In the genomic region with DNA sequence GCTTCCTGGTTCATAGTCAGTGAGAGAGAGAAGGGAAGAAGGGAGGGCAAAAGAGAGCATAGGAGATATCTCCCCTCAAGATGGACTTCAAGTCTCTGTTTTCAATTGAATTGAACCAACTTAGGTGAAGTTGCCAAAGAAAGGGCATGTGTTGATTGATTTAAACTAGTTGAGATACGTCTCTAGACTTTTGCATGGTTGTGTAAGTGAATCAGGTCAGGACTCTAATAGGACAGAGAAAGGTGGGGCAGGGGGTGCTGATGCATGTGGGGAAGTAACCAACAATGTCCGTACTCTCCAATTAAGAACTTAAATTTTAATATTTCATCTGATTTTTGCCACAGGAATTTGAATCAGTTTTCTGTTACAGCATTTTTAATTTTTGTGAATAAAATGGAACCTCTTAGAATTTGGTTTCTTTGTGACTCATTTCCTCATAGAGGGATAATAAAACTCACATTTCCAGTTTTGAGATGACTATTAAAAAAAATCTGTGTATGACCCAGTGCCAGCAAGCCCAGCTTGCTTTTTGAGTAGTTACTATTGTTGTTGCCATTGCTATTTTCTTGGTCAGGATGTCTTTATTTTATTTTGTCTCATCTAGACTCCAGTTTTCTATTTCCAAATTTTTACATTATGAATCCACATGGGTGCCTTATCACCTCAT, we compare ENCODE assay signal across 1 cellular context.
TF ChIP-seq lines count a peak whose summit lies in the region.

No MANE protein-coding gene starts in this region.

TF ChIP-seq in SK-N-SH treated with all-trans-retinoic acid at 6 μM for 48 hours, 23 proteins besides CTCF, POLR2A, EP300 and RAD21 (continued from another document):
- no peak for TF ChIP-seq PPARA (CRISPR knock-in tag; IDR thresholded peaks at IDR 0.05; ENCODE audit: borderline replicate concordance)
- no peak for TF ChIP-seq RARB (CRISPR knock-in tag; IDR thresholded peaks at IDR 0.05)
- TF ChIP-seq ZNF565 (CRISPR knock-in tag; conservative IDR thresholded peaks at IDR 0.05; ENCODE audit: low read depth), result no peak
- TF ChIP-seq CSDC2 (CRISPR knock-in tag; IDR thresholded peaks at IDR 0.05), result no peak
- no peak for TF ChIP-seq TSHZ2 (CRISPR knock-in tag; IDR thresholded peaks at IDR 0.05)
